Comparison of ENCODE assay signal across 15 cellular contexts in the genomic region with DNA sequence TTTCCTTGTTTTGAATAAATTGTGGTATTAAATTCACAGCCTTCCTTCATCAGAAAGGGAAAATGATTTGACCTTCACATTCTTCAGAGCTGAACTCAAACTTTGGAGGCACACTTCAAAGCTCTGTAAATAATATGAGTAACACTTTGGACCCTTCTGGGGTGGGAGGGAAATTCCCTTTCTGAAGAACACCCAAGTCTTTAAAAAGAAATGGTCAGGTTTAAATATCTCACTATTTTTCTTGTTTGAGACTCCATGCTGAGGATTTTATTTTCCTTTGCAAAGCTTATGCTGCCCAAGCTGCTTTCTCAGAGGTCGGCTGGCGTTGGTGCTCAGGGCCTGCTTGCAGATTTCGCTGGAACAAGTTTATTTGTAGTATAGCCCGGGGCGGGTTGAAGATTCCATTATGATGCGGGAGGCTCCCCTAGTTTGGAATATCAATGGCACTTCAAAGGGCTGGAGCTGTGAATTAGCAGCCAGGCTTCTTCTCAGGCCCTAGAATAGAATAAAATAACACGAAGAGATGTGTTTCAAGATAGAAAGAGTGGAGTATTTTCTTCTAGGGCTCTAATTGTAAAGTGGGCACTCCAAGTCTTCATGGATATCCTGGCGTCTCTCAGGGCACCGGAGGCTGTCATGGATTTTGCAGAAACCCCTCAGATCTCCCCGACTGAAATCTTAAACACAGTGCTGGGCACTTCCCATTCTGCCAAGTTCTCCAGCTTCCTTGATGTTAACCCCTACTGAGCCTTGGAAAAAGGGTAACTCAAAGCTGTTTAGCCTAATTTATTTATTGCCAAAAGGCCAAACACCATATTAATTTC.
DNase-seq lines count a peak whose midpoint lies in the region; ATAC-seq, FAIRE-seq and TF ChIP-seq lines count a peak whose summit lies in the region.
"Had no signal": no experiment of that assay in that cellular context is flagged by ENCODE, and none has a peak within 500 bp of the region (broad histone marks: within the 10 kb centered on the region; RNA-seq: fewer than 3 reads in every experiment).

No MANE protein-coding gene starts in this region.

- no peak overlapping the region for H3K4me3 Mint-ChIP-seq in activated CD4-positive, alpha-beta T cell treated with anti-CD3 and anti-CD28 coated beads, Interleukin-2, amount 10 ng/mL, durations not matched to agents 24 days and 14 days
- H3K4me3 Mint-ChIP-seq: activated CD4-positive, alpha-beta T cell treated with anti-CD3 and anti-CD28 coated beads for 36 hours; activated naive CD4-positive, alpha-beta T cell treated with anti-CD3 and anti-CD28 coated beads, Interleukin-2, amount 10 ng/mL, durations not matched to agents 7 days and 5 days had no signal

- no peaks in the 10 kb centered on the region for H3K9me3 Mint-ChIP-seq in activated CD4-positive, alpha-beta T cell treated with anti-CD3 and anti-CD28 coated beads, Interleukin-2, amount 10 ng/mL, durations not matched to agents 24 days and 14 days
- H3K9me3 Mint-ChIP-seq: activated naive CD4-positive, alpha-beta T cell treated with anti-CD3 and anti-CD28 coated beads, Interleukin-2, amount 10 ng/mL, durations not matched to agents 7 days and 5 days had no signal

- no peaks in the 10 kb centered on the region for H3K27me3 Mint-ChIP-seq in activated CD4-positive, alpha-beta T cell treated with anti-CD3 and anti-CD28 coated beads, Interleukin-2, amount 10 ng/mL, durations not matched to agents 24 days and 14 days
- H3K27me3 Mint-ChIP-seq: activated naive CD4-positive, alpha-beta T cell treated with anti-CD3 and anti-CD28 coated beads, Interleukin-2, amount 10 ng/mL, durations not matched to agents 7 days and 5 days had no signal

- no peak overlapping the region for H3K27ac Mint-ChIP-seq in activated CD4-positive, alpha-beta T cell treated with anti-CD3 and anti-CD28 coated beads, Interleukin-2, amount 10 ng/mL, durations not matched to agents 24 days and 14 days
- H3K27ac Mint-ChIP-seq: activated CD4-positive, alpha-beta T cell treated with anti-CD3 and anti-CD28 coated beads for 36 hours; activated naive CD4-positive, alpha-beta T cell treated with anti-CD3 and anti-CD28 coated beads, Interleukin-2, amount 10 ng/mL, durations not matched to agents 7 days and 5 days had no signal

- H3K9ac ChIP-seq in HUES48 (ENCODE audit: low read depth, low read length), result no peak overlapping the region
- peak overlapping the region; percentile 50 for H3K9ac ChIP-seq in keratinocyte (ENCODE audit: control insufficient read depth, extremely low read depth, insufficient read depth, low read length)

- H3K4me2 ChIP-seq in keratinocyte (ENCODE audit: control insufficient read depth, extremely low read depth, insufficient read depth, low read depth, low read length), result peak overlapping the region; percentile 66

- in situ Hi-C loops in brain microvascular endothelial cell (cut with HindIII; ENCODE audit: low pct_ligation_motif_present, low sequenced_read_pairs), result no loop called here

- no peaks in the 10 kb centered on the region for H3K79me2 ChIP-seq in keratinocyte (ENCODE audit: control insufficient read depth, insufficient read depth, low read length)

- TF ChIP-seq CTCF in brain microvascular endothelial cell (IDR thresholded peaks at IDR 0.05; ENCODE audit: low read depth, low read length, missing control alignments) (no peak), keratinocyte (optimal IDR thresholded peaks at IDR 0.05 in 1 of 3, IDR thresholded peaks at IDR 0.05 in 1 of 3, conservative IDR thresholded peaks at IDR 0.05 in 1 of 3; ENCODE audit: extremely low read depth in 1 of 3, insufficient read depth in 2 of 3, low read length in 3 of 3) (no peak)

- H3K9me1 ChIP-seq in keratinocyte (ENCODE audit: control insufficient read depth, extremely low read depth, insufficient read depth, low read length), result no peaks in the 10 kb centered on the region

- H3K36me3 ChIP-seq in HUES48 (ENCODE audit: control insufficient read depth, insufficient read depth, low read length) (no peaks in the 10 kb centered on the region), brain microvascular endothelial cell (replicated peaks) (no peaks in the 10 kb centered on the region), keratinocyte (ENCODE audit: control insufficient read depth in 2 of 2, extremely low read depth in 1 of 2, insufficient read depth in 2 of 2, low read length in 2 of 2) (no peaks in the 10 kb centered on the region)
- H3K36me3 ChIP-seq: upper lobe of left lung had no signal

- H3K9me3 ChIP-seq in HUES48 (ENCODE audit: control insufficient read depth, insufficient read depth, low read length) (no peaks in the 10 kb centered on the region), keratinocyte (ENCODE audit: control insufficient read depth, low read depth, low read length) (no peaks in the 10 kb centered on the region)
- H3K9me3 ChIP-seq: upper lobe of left lung had no signal

- H3K4me1 ChIP-seq in HUES48 (ENCODE audit: control insufficient read depth, insufficient read depth, low read length) (peaks cover 42% of the 10 kb centered on the region), keratinocyte (ENCODE audit: control insufficient read depth, extremely low read depth, insufficient read depth, low read length) (peaks cover 34% of the 10 kb centered on the region)

- H3K27me3 ChIP-seq in HUES48 (ENCODE audit: control insufficient read depth, insufficient read depth, low read length), result no peaks in the 10 kb centered on the region
- no peaks in the 10 kb centered on the region for H3K27me3 ChIP-seq in brain microvascular endothelial cell (replicated peaks)
- no peaks in the 10 kb centered on the region for H3K27me3 ChIP-seq in keratinocyte (ENCODE audit: control insufficient read depth, extremely low read depth, insufficient read depth, low read length)
- H3K27me3 ChIP-seq: upper lobe of left lung had no signal

- H3K4me3 ChIP-seq in HUES48 (ENCODE audit: low read depth, low read length) (peak overlapping the region; percentile 38), brain microvascular endothelial cell (ENCODE audit: low read depth, low read length) (no peak overlapping the region), keratinocyte (ENCODE audit: control insufficient read depth in 2 of 3, extremely low read depth in 1 of 3, insufficient read depth in 2 of 3, low read depth in 1 of 3, low read length in 3 of 3) (peak overlapping the region in 1 of 3 experiments; percentile 26)
- H3K4me3 ChIP-seq: upper lobe of left lung had no signal

- H3K27ac ChIP-seq in HUES48 (ENCODE audit: low read depth, low read length) (peak overlapping the region; percentile 96), brain microvascular endothelial cell (peak overlapping the region; percentile 83), keratinocyte (ENCODE audit: control insufficient read depth, insufficient read depth, low read length) (peak overlapping the region; percentile 80)
- H3K27ac ChIP-seq: upper lobe of left lung had no signal

- FAIRE-seq in keratinocyte (lab: Jason Lieb, UNC), result peak; percentile 73
- FAIRE-seq: A204.1 had no signal

- no peaks in the 10 kb centered on the region for H4K20me1 ChIP-seq in keratinocyte (ENCODE audit: control insufficient read depth, extremely low read depth, insufficient read depth, low read length)

- DNase-seq in A172 (ENCODE audit: low spot score), result peak; percentile 78
- DNase-seq in brain microvascular endothelial cell, result peak; percentile 52
- DNase-seq in keratinocyte (ENCODE audit: low read depth, low spot score), result no peak
- DNase-seq in activated CD4-positive, alpha-beta T cell treated with anti-CD3 and anti-CD28 coated beads, Interleukin-2, amount 10 ng/mL, durations not matched to agents 24 days and 14 days, result no peak
- DNase-seq: activated CD4-positive, alpha-beta T cell treated with anti-CD3 and anti-CD28 coated beads for 36 hours; activated naive CD4-positive, alpha-beta T cell treated with anti-CD3 and anti-CD28 coated beads, Interleukin-2, amount 10 ng/mL, durations not matched to agents 7 days and 5 days; GDM1; NCI-H2171 treated with DMSO at 0.1 percent for 48 hours; SHP77 treated with DMSO at 0.1 percent for 48 hours; upper lobe of left lung had no signal

- H3K36me3 Mint-ChIP-seq in activated CD4-positive, alpha-beta T cell treated with anti-CD3 and anti-CD28 coated beads, Interleukin-2, amount 10 ng/mL, durations not matched to agents 24 days and 14 days (ENCODE audit: low read depth), result no peaks in the 10 kb centered on the region
- H3K36me3 Mint-ChIP-seq: activated naive CD4-positive, alpha-beta T cell treated with anti-CD3 and anti-CD28 coated beads, Interleukin-2, amount 10 ng/mL, durations not matched to agents 7 days and 5 days had no signal

- no peaks in the 10 kb centered on the region for H3K4me1 Mint-ChIP-seq in activated CD4-positive, alpha-beta T cell treated with anti-CD3 and anti-CD28 coated beads, Interleukin-2, amount 10 ng/mL, durations not matched to agents 24 days and 14 days
- H3K4me1 Mint-ChIP-seq: activated CD4-positive, alpha-beta T cell treated with anti-CD3 and anti-CD28 coated beads for 36 hours; activated naive CD4-positive, alpha-beta T cell treated with anti-CD3 and anti-CD28 coated beads, Interleukin-2, amount 10 ng/mL, durations not matched to agents 7 days and 5 days had no signal

- intact Hi-C loops in activated CD4-positive, alpha-beta T cell treated with anti-CD3 and anti-CD28 coated beads, Interleukin-2, amount 10 ng/mL, durations not matched to agents 24 days and 14 days (cut with micrococcal nuclease), result no loop called here

- peak overlapping the region; percentile 13 for H2AFZ ChIP-seq in keratinocyte (ENCODE audit: control insufficient read depth, low read length)

- ATAC-seq in HG02970 (IDR thresholded peaks at IDR 0.05; ENCODE audit: low FRiP score, unreplicated experiment) (no peak), GM21367 (IDR thresholded peaks at IDR 0.05; ENCODE audit: unreplicated experiment) (no peak), HG03196 (IDR thresholded peaks at IDR 0.05; ENCODE audit: unreplicated experiment) (no peak)
- ATAC-seq: activated CD4-positive, alpha-beta T cell treated with anti-CD3 and anti-CD28 coated beads for 36 hours had no signal

- dilution Hi-C loops in keratinocyte (cut with MboI; ENCODE audit: extremely low pct_ligation_motif_present, low sequenced_read_pairs), result no loop called here

Comparison
In these comparisons a context has a peak if more than half of its experiments do, and no peak if none do; other contexts are left out.
1. DNase-seq: peak in A172 (single experiment) and brain microvascular endothelial cell (single experiment); none in keratinocyte (single experiment) and activated CD4-positive, alpha-beta T cell treated with anti-CD3 and anti-CD28 coated beads, Interleukin-2, amount 10 ng/mL, durations not matched to agents 24 days and 14 days (single experiment).
2. Peak in every context shown above with its lines, with median percentiles within 50 percentile points of each other: H3K27ac ChIP-seq.